8 cellular contexts compared by ENCODE assay signal in genomic region chr11:3905080-3905953, GRCh38. TPM values are rescaled to one million over a fixed set of nuclear protein-coding genes. Genes with fewer than 3 reads are reported as not detected.
DNase-seq lines count a peak whose midpoint lies in the region; ATAC-seq and TF ChIP-seq lines count a peak whose summit lies in the region.

No MANE protein-coding gene starts in this region.

- RAD21 ChIA-PET in HCT116 (lab: Charles Lee; ENCODE audit: low non-redundant PET in 1 of 2, low total read pairs in 2 of 2, uncharacterized antibody in 2 of 2, unreplicated experiment in 2 of 2), result no interaction called here

- no peak overlapping the region for H3K9ac ChIP-seq in DND-41 (ENCODE audit: low read depth, low read length)
- H3K9ac ChIP-seq in HCT116 (ENCODE audit: low read length), result peak overlapping the region; percentile 19; the same call in 1 of the 2 replicates

- POLR2A ChIA-PET in HCT116 (lab: Charles Lee), result no interaction called here

- no TSS peak for BruUV-seq in HCT116 (replicated peaks; lab: Mats Ljungman, UMichigan)

- peaks cover 89% of the 10 kb centered on the region for H3K79me2 ChIP-seq in DND-41 (ENCODE audit: insufficient read depth, low read length)
- H3K79me2 ChIP-seq in HCT116 (ENCODE audit: insufficient read depth, low read length), result no peaks in the 10 kb centered on the region

- H3K4me3 ChIP-seq in DND-41 (ENCODE audit: low read depth in 1 of 2, low read length in 2 of 2) (no peak overlapping the region), HCT116 (replicated peaks in 1 of 2; ENCODE audit: low read depth in 1 of 2, low read length in 2 of 2) (peak overlapping the region in 1 of 2 experiments; percentile 21; a peak in 1 of 4 replicates), right cardiac atrium (ENCODE audit: low read length) (no peak overlapping the region), uterus (no peak overlapping the region)

- peak; percentile 67 for ATAC-seq in DND-41 (ENCODE audit: insufficient read depth, low read depth)
- ATAC-seq in HCT116, result peak; percentile 92
- ATAC-seq in right cardiac atrium, result peak; percentile 22 to 61

- no peaks in the 10 kb centered on the region for H3K9me2 ChIP-seq in HCT116 (ENCODE audit: insufficient read depth)

- H2AFZ ChIP-seq in DND-41 (ENCODE audit: low read depth, low read length) (no peak overlapping the region), HCT116 (ENCODE audit: low read depth, low read length, poor library complexity, severe bottlenecking) (no peak overlapping the region)

- TF ChIP-seq RAD21 in HCT116 (IDR thresholded peaks at IDR 0.05; ENCODE audit: low read depth), result no peak

- CTCF ChIA-PET in HCT116 (lab: Charles Lee), result interaction anchor here (1.2 kb wide), 1 partner anchor 50 kb away, joined by 4 read pairs; the partner anchor contains the start of gene STIM1

- H3K27ac ChIP-seq in DND-41 (ENCODE audit: low read length) (no peak overlapping the region), HCT116 (ENCODE audit: low read depth, low read length) (no peak overlapping the region), right cardiac atrium (ENCODE audit: low read length) (no peak overlapping the region), uterus (peak overlapping the region in 1 of 2 donors; percentile 6)

- DNase-seq in DND-41, result no peak
- DNase-seq in HCT116 (ENCODE audit: low read depth, low spot score), result peak; percentile 34
- peak; percentile 64 for DNase-seq in NCI-H460 (ENCODE audit: extremely low read depth, low read depth)
- peak; percentile 43 for DNase-seq in activated T-helper 1 cell treated with Interleukin-2 at 50 U/mL for 16 hours (ENCODE audit: low read depth)
- DNase-seq in right cardiac atrium, result no peak
- peak; percentile 53 for DNase-seq in stimulated activated CD4-positive, alpha-beta T cell treated with anti-CD3 and anti-CD28 coated beads, Interleukin-4, amount 100 ng/mL, for 1 hour
- DNase-seq in D341Med (ENCODE audit: low spot score), result no peak
- DNase-seq in uterus, result no peak

- intact Hi-C loops in HCT116 (cut with micrococcal nuclease), result no loop called here
- intact Hi-C loops in right cardiac atrium (cut with DNase I), result no loop called here
- intact Hi-C loops in uterus (cut with DNase I; ENCODE audit: low total_unique reads), result no loop called here

- H3K4me1 ChIP-seq in DND-41 (ENCODE audit: insufficient read depth, low read length) (peaks cover 42% of the 10 kb centered on the region), HCT116 (ENCODE audit: control insufficient read depth in 1 of 2, insufficient read depth in 2 of 2, low read length in 2 of 2) (peaks cover 16 to 22% of the 10 kb centered on the region in 2 experiments), right cardiac atrium (ENCODE audit: control insufficient read depth, insufficient read depth, low read length) (no peaks in the 10 kb centered on the region), uterus (no peaks in the 10 kb centered on the region)

- WGBS in right cardiac atrium, result 71% methylated on average over 3 of the region's 3 CpGs

- H3K9me3 ChIP-seq in DND-41 (ENCODE audit: insufficient read depth, low read length, severe bottlenecking) (no peaks in the 10 kb centered on the region), HCT116 (ENCODE audit: control insufficient read depth in 1 of 2, insufficient read depth in 1 of 2, low read depth in 1 of 2, low read length in 2 of 2) (no peaks in the 10 kb centered on the region), right cardiac atrium (ENCODE audit: control insufficient read depth, low read length) (no peaks in the 10 kb centered on the region), uterus (no peaks in the 10 kb centered on the region)

- H4K20me1 ChIP-seq in DND-41 (ENCODE audit: insufficient read depth, low read length), result peaks cover 10% of the 10 kb centered on the region; the same call in 1 of the 2 replicates
- H4K20me1 ChIP-seq in HCT116 (ENCODE audit: insufficient read depth), result no peaks in the 10 kb centered on the region

- H3K4me2 ChIP-seq in DND-41 (ENCODE audit: insufficient read depth, low read length), result no peak overlapping the region
- H3K4me2 ChIP-seq in HCT116 (ENCODE audit: low read length), result peak overlapping the region; percentile 64

- H3K36me3 ChIP-seq in DND-41 (ENCODE audit: insufficient read depth, low read length), result no peaks in the 10 kb centered on the region
- no peaks in the 10 kb centered on the region for H3K36me3 ChIP-seq in HCT116 (ENCODE audit: control insufficient read depth in 1 of 2, insufficient read depth in 2 of 2, low read length in 2 of 2)
- peaks cover 0 to 2% of the 10 kb centered on the region in 2 donors for H3K36me3 ChIP-seq in uterus

- H3K27me3 ChIP-seq in DND-41 (ENCODE audit: insufficient read depth, low read length, poor library complexity), result no peaks in the 10 kb centered on the region
- H3K27me3 ChIP-seq in HCT116 (ENCODE audit: insufficient read depth, low read length), result no peaks in the 10 kb centered on the region
- H3K27me3 ChIP-seq in right cardiac atrium (ENCODE audit: control insufficient read depth, insufficient read depth), result no peaks in the 10 kb centered on the region
- no peaks in the 10 kb centered on the region for H3K27me3 ChIP-seq in uterus

- TF ChIP-seq CTCF in DND-41 (IDR thresholded peaks at IDR 0.05; ENCODE audit: borderline replicate concordance, extremely low read depth, low read length, poor library complexity, severe bottlenecking) (no peak), HCT116 (IDR thresholded peaks at IDR 0.05 in 2 of 3, conservative IDR thresholded peaks at IDR 0.05 in 1 of 3; ENCODE audit: borderline replicate concordance in 1 of 3, insufficient read depth in 1 of 3, low read depth in 2 of 3, low read length in 2 of 3) (no peak), uterus (IDR thresholded peaks at IDR 0.05) (no peak)

- TF ChIP-seq POLR2A in HCT116 (IDR thresholded peaks at IDR 0.05; ENCODE audit: borderline replicate concordance, extremely low read depth, insufficient read depth, insufficient read length) (no peak), uterus (IDR thresholded peaks at IDR 0.05) (no peak)

TF ChIP-seq in HCT116, 20 proteins besides CTCF, POLR2A, EP300 and RAD21:
- TF ChIP-seq JUND (IDR thresholded peaks at IDR 0.05) (peak; percentile 28; the same call in 1 of the 2 replicates), POLR2AphosphoS5 (IDR thresholded peaks at IDR 0.05; ENCODE audit: low read depth, low read length) (no peak), FOSL1 (IDR thresholded peaks at IDR 0.05; ENCODE audit: low read depth) (no peak), CEBPB (IDR thresholded peaks at IDR 0.05; ENCODE audit: low read depth) (peak; percentile 48; the same call in 1 of the 2 replicates), ZFX (IDR thresholded peaks at IDR 0.05) (no peak), ATF3 (IDR thresholded peaks at IDR 0.05) (no peak), EZH2phosphoT487 (IDR thresholded peaks at IDR 0.05; ENCODE audit: borderline replicate concordance) (no peak), EGR1 (IDR thresholded peaks at IDR 0.05; ENCODE audit: low read depth) (no peak), YY1 (IDR thresholded peaks at IDR 0.05; ENCODE audit: extremely low read depth, insufficient replicate concordance, low read depth, low read length) (no peak), MAX (IDR thresholded peaks at IDR 0.05) (no peak), ELF1 (IDR thresholded peaks at IDR 0.05; ENCODE audit: borderline replicate concordance, low read depth) (no peak), SP1 (IDR thresholded peaks at IDR 0.05; ENCODE audit: low read depth) (peak; percentile 24; the same call in 1 of the 2 replicates), SIN3A (IDR thresholded peaks at IDR 0.05; ENCODE audit: low read depth) (no peak)
TF ChIP-seq in HCT116: peak in this region for 3.

RNA-seq across cellular contexts. Expression of gene STIM1, which starts 49.9 kb away (rescaled TPM):
- total RNA-seq in HCT116 (2021; ENCODE audit: unreplicated experiment), result 22.3 TPM
- 21.8 and 42.9 TPM in 2 replicates for polyA plus RNA-seq in HCT116 (2012)
- 11.0 and 11.4 TPM in 2 replicates for total RNA-seq in NCI-H460 (2014; rRNA removed; shearing (Covaris generic))
- 13.5 and 32.4 TPM in 2 replicates for polyA plus RNA-seq in NCI-H460 (2014; cell fraction: nucleus; rRNA removed)
- total RNA-seq in right cardiac atrium, result 10 to 100 TPM; 14.4 to 19.3 (median 16.6) TPM
- polyA plus RNA-seq in right cardiac atrium, result 10.8 TPM
- 100 to 1,000 TPM in 1 of 4 donors, 10 to 100 TPM in 3; 37.6 to 114 (median 56.3) TPM for total RNA-seq in uterus

Comparison
In these comparisons a context has a peak if more than half of its experiments do, and no peak if none do; other contexts are left out.
1. ATAC-seq: peak in every context shown above with its lines; median percentile 92 in HCT116; 67 in DND-41; 42 in right cardiac atrium.
2. DNase-seq: peak in HCT116 (single experiment), NCI-H460 (single experiment), activated T-helper 1 cell treated with Interleukin-2 at 50 U/mL for 16 hours (single experiment) and stimulated activated CD4-positive, alpha-beta T cell treated with anti-CD3 and anti-CD28 coated beads, Interleukin-4, amount 100 ng/mL, for 1 hour (single experiment); none in DND-41 (single experiment), right cardiac atrium (0 of 3), D341Med (single experiment) and uterus (0 of 2).